ENCODE assay signal across 16 cellular contexts in the genomic region with DNA sequence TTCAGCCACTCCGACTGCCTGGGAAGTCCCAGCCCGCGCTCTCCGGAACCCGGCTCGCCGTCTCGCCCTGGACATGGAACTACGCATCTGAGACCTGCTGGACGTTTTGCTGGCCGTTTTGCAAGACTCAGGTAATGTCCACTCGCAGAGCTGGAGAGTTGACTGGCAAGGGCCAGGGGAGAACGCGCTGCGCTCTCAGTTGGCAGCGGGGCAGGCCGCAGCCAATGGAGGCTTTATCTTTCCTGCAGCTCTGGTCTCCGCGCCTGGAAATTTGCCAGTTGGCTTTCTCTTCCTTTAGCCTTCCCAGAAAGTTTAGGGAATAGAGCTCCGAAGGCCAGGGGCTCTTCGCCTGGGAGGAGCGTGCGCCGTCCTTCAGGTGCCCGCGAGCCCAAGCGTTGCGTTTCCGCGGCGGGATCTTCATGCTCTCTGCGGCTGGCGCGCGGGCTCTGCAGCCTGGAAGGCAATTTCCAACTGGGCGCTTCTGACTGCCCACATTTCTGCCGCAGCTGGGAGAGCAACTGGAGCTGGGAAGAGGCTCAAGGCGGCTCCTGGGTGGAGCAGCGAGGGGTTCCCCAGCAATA. TPM values are rescaled to one million over a fixed set of nuclear protein-coding genes. Genes with fewer than 3 reads are reported as not detected.
DNase-seq lines count a peak whose midpoint lies in the region; ATAC-seq and TF ChIP-seq lines count a peak whose summit lies in the region.
"Had no signal": no experiment of that assay in that cellular context is flagged by ENCODE, and none has a peak within 500 bp of the region (broad histone marks: within the 10 kb centered on the region; RNA-seq: fewer than 3 reads in every experiment).

No MANE protein-coding gene starts in this region.

- no peaks in the 10 kb centered on the region for H3K9me3 ChIP-seq in Panc1 (ENCODE audit: control insufficient read depth, insufficient read depth, low read depth, low read length)
- H3K9me3 ChIP-seq in hepatocyte (ENCODE audit: low read depth) = no peaks in the 10 kb centered on the region
- H3K9me3 ChIP-seq: gastrocnemius medialis, prostate gland had no signal

- POLR2A ChIA-PET in Panc1 (lab: Charles Lee) = no interaction called here

- no peak overlapping the region for H3K27ac ChIP-seq in Panc1 (ENCODE audit: low read length)
- H3K27ac ChIP-seq in hepatocyte = no peak overlapping the region
- H3K27ac ChIP-seq: gastrocnemius medialis, prostate gland had no signal

- BruUV-seq in Panc1 (replicated peaks; lab: Mats Ljungman, UMichigan) = no TSS peak

- peaks cover 9% of the 10 kb centered on the region; the same call in 1 of the 2 replicates for H3K27me3 ChIP-seq in Panc1 (ENCODE audit: control insufficient read depth, insufficient read depth, low read length)
- peaks cover 24% of the 10 kb centered on the region for H3K27me3 ChIP-seq in hepatocyte

- H3K4me2 ChIP-seq in hepatocyte = peak overlapping the region; percentile 83

- H3K36me3 ChIP-seq in Panc1 (ENCODE audit: control insufficient read depth, insufficient read depth, low read length) (no peaks in the 10 kb centered on the region), hepatocyte (replicated peaks; ENCODE audit: insufficient read depth, low read depth) (no peaks in the 10 kb centered on the region)
- H3K36me3 ChIP-seq: gastrocnemius medialis, prostate gland had no signal

- H3K9me2 ChIP-seq in hepatocyte (replicated peaks; ENCODE audit: insufficient read depth) = no peaks in the 10 kb centered on the region

- 40% methylated on average over 39 of the region's 39 CpGs for WGBS in hepatocyte (ENCODE audit: low lambda C conversion rate, missing lambda C conversion rate)

- no peaks in the 10 kb centered on the region for H3K9me3 Mint-ChIP-seq in neural crest cell

- no peaks in the 10 kb centered on the region for H3K79me2 ChIP-seq in hepatocyte

- H3K27me3 Mint-ChIP-seq in neural crest cell (ENCODE audit: low read depth) = peaks cover 66% of the 10 kb centered on the region

- peak overlapping the region; percentile 92 for H3K4me3 Mint-ChIP-seq in neural crest cell

- no peaks in the 10 kb centered on the region for H4K20me1 ChIP-seq in hepatocyte (ENCODE audit: insufficient read depth, poor library complexity, severe bottlenecking)

- DNase-seq in Daoy (ENCODE audit: low read depth) (peak; percentile 4), Panc1 (ENCODE audit: low read depth, low spot score) (no peak), hepatocyte (ENCODE audit: low spot score) (peak; percentile 18), neural crest cell (ENCODE audit: low read depth, low spot score) (no peak), OCI-M1 (lab: John Stamatoyannopoulos, UW) (no peak)
- DNase-seq: activated T-cell treated with anti-CD3 and anti-CD28 coated beads, Interleukin-2, amount 50 U/mL, for 1 hour; effector CD8-positive, alpha-beta T cell; gastrocnemius medialis; stimulated activated naive CD4-positive, alpha-beta T cell treated with Interleukin-2 at 50 U/mL for 16 hours had no signal

- H3K4me1 ChIP-seq in Panc1 (ENCODE audit: control insufficient read depth, insufficient read depth, low read length) (peaks cover 9% of the 10 kb centered on the region), hepatocyte (ENCODE audit: insufficient read depth) (no peaks in the 10 kb centered on the region)
- H3K4me1 ChIP-seq: gastrocnemius medialis, prostate gland had no signal

- in situ Hi-C loops in Panc1 (cut with HindIII; ENCODE audit: low pct_unique_long_range_greater_than_20kb, low sequenced_read_pairs) = no loop called here

- H3K36me3 Mint-ChIP-seq in neural crest cell (ENCODE audit: low read depth) = no peaks in the 10 kb centered on the region

- intact Hi-C loops in Panc1 (cut with micrococcal nuclease; ENCODE audit: unreplicated experiment) = loop anchor here (5.0 to 10.0 kb wide), 2 partner anchors 355 to 628 kb away; no protein-coding TSS in a partner anchor

- no peaks in the 10 kb centered on the region for H3K4me1 Mint-ChIP-seq in neural crest cell

- no peak overlapping the region for H2AFZ ChIP-seq in hepatocyte

- CTCF ChIA-PET in Panc1 (lab: Charles Lee) = interaction anchor here (0.5 to 0.9 kb wide), 2 partner anchors 33 to 623 kb away, joined by 3 read pairs; no protein-coding TSS in a partner anchor

- ATAC-seq in Panc1 = peak; percentile 47; the same call in 1 of the 2 replicates
- no peak for ATAC-seq in GM21619 (IDR thresholded peaks at IDR 0.05; ENCODE audit: unreplicated experiment)
- no peak for ATAC-seq in HG02938 (IDR thresholded peaks at IDR 0.05; ENCODE audit: unreplicated experiment)
- no peak for ATAC-seq in GM21526 (IDR thresholded peaks at IDR 0.05; ENCODE audit: low FRiP score, unreplicated experiment)
- ATAC-seq: gastrocnemius medialis, GM12878 had no signal

- H3K27ac Mint-ChIP-seq in neural crest cell (ENCODE audit: unreplicated experiment) = no peak overlapping the region

- no peak for TF ChIP-seq CTCF in Panc1 (IDR thresholded peaks at IDR 0.05)
- no peak for TF ChIP-seq CTCF in hepatocyte (IDR thresholded peaks at IDR 0.05; ENCODE audit: poor library complexity)
- TF ChIP-seq CTCF in neural crest cell (conservative IDR thresholded peaks at IDR 0.05) = no peak

- H3K4me3 ChIP-seq in Panc1 (ENCODE audit: low read depth in 2 of 2, low read length in 2 of 2) (peak overlapping the region; percentile 16 to 46; a peak in 3 of 4 replicates), hepatocyte (no peak overlapping the region)
- H3K4me3 ChIP-seq: GM12878, prostate gland had no signal

RNA-seq across cellular contexts. Expression of a gene that starts 1.0 kb away (rescaled TPM):
- total RNA-seq in Daoy (2014; rRNA removed; shearing (Covaris generic)) = not detected in 2 replicates
- total RNA-seq in Panc1 (2021; ENCODE audit: unreplicated experiment) (not detected), hepatocyte (0.36 and 0.40 TPM in 2 replicates), neural crest cell (0.50 and 0.58 TPM in 2 replicates)
- not detected for polyA plus RNA-seq in Panc1 (2012; ENCODE audit: insufficient read length)
- polyA plus RNA-seq in hepatocyte = 0.33 TPM in 1 of 2 replicates, not detected in the other
- total RNA-seq: gastrocnemius medialis; GM12878; lung microvascular endothelial cell; T-helper 1 cell treated with Interleukin-12 subunit alpha and Interleukin-12 subunit beta and Interleukin-4 antibody, amounts not matched to agents 30 ng/mL and 1 ng/mL, for 36 hours had no signal

Comparison
In these comparisons a context has a peak if more than half of its experiments do, and no peak if none do; other contexts are left out.
1. DNase-seq: peak in Daoy (single experiment) and hepatocyte (single experiment); none in Panc1 (single experiment), neural crest cell (single experiment) and OCI-M1 (single experiment).